Comparison of ENCODE assay signal across 9 cellular contexts in the genomic region with DNA sequence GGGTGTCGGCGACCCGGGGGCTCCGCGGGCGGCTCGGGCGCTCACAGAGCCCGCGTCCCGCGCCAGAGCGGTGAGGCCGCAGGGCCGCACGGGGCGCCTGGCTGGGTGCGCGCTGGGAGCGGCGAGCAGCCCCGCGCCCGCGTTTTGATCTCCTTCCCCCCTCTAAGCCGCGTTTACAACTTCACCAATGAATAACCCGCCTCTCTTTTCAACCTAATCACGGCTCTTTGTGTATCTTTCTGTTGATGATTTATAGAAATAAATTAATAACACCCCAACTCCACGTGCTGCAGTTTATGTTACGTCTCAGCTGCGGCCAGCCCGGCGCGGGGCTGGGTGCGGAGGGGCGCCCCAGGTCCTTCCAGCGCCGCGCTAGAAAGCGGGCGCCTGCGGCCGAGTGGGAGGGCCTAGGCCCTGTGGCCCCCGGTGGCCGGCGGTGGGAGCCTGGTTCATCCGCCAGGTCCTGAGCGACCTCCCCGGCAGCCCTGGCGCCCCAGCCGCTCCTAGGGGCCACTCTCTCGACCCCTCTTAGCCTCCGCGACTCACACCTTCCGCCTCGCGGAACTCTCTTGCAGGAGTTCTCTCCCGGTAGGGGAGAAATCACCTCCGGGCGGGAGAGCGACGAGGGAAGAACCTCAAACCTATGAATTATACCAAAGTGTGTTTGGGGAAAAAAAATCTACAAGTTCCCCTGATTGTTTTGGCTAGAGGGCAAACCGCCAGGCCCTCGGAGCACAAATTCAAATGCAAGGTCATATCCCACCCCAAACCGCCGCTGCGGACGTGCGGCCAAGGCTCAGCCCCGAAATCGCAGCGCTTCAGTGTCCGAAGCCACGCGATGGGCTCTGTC. TPM values are rescaled to one million over a fixed set of nuclear protein-coding genes. Genes with fewer than 3 reads are reported as not detected.
DNase-seq lines count a peak whose midpoint lies in the region; ATAC-seq, FAIRE-seq and TF ChIP-seq lines count a peak whose summit lies in the region.
"Had no signal": no experiment of that assay in that cellular context is flagged by ENCODE, and none has a peak within 500 bp of the region (broad histone marks: within the 10 kb centered on the region; RNA-seq: fewer than 3 reads in every experiment).

No MANE protein-coding gene starts in this region.

- H3K4me2 ChIP-seq in BLaER1: no peak overlapping the region

- no peak for ATAC-seq in GM19351 (IDR thresholded peaks at IDR 0.05; ENCODE audit: unreplicated experiment)

- peak overlapping the region; percentile 33; the same call in 1 of the 2 replicates for H3K4me3 ChIP-seq in BLaER1
- peak overlapping the region; percentile 31 for H3K4me3 ChIP-seq in bronchial epithelial cell (ENCODE audit: low read depth, low read length)
- peak overlapping the region; percentile 85 to 88 for H3K4me3 ChIP-seq in mucosa of rectum (ENCODE audit: low read length in 2 of 2)

- H3K27ac ChIP-seq in BLaER1: no peak overlapping the region
- H3K27ac ChIP-seq in mucosa of rectum (ENCODE audit: low read depth in 2 of 2, low read length in 2 of 2): peak overlapping the region; percentile 91 to 93

- FAIRE-seq in bronchial epithelial cell (lab: Jason Lieb, UNC): no peak

- TF ChIP-seq CTCF in HFFc6 (IDR thresholded peaks at IDR 0.05): no peak
- no peak for TF ChIP-seq CTCF in bronchial epithelial cell (IDR thresholded peaks at IDR 0.05; ENCODE audit: insufficient read depth, low read length, severe bottlenecking)

- no peak overlapping the region for H3K9ac ChIP-seq in BLaER1
- peak overlapping the region; percentile 83 to 97 for H3K9ac ChIP-seq in mucosa of rectum (ENCODE audit: low read depth in 1 of 2, low read length in 2 of 2)

- H3K27ac Mint-ChIP-seq in HFFc6: no peak overlapping the region

- H4K20me1 ChIP-seq in BLaER1: peaks cover 44% of the 10 kb centered on the region

- H3K4me3 Mint-ChIP-seq in HFFc6: peak overlapping the region; percentile 39; the same call in 1 of the 2 replicates

- H3K36me3 Mint-ChIP-seq in HFFc6 (ENCODE audit: low read depth): no peaks in the 10 kb centered on the region

- H3K9me3 ChIP-seq in BLaER1: peaks cover 31% of the 10 kb centered on the region
- no peaks in the 10 kb centered on the region for H3K9me3 ChIP-seq in mucosa of rectum (ENCODE audit: control insufficient read depth in 2 of 2, low read length in 2 of 2)

- H3K27me3 Mint-ChIP-seq in HFFc6 (ENCODE audit: insufficient read depth): peaks cover 64% of the 10 kb centered on the region

- H3K4me1 ChIP-seq in BLaER1: no peaks in the 10 kb centered on the region
- peaks cover 15 to 17% of the 10 kb centered on the region in 2 donors for H3K4me1 ChIP-seq in mucosa of rectum (ENCODE audit: control insufficient read depth in 2 of 2, insufficient read depth in 2 of 2, low read length in 2 of 2)

- H3K4me1 Mint-ChIP-seq in HFFc6 (ENCODE audit: low read depth): peaks cover 4% of the 10 kb centered on the region

- H3K36me3 ChIP-seq in BLaER1 (no peaks in the 10 kb centered on the region), bronchial epithelial cell (ENCODE audit: control insufficient read depth, insufficient read depth, low read length) (no peaks in the 10 kb centered on the region), mucosa of rectum (ENCODE audit: control insufficient read depth in 2 of 2, insufficient read depth in 2 of 2, low read length in 2 of 2) (peaks cover 4 to 7% of the 10 kb centered on the region in 2 donors)

- DNase-seq in HFFc6 (no peak), bronchial epithelial cell (ENCODE audit: low read depth) (no peak), NCI-H510A (lab: John Stamatoyannopoulos, UW) (no peak), DMS114 treated with DMSO at 0.1 percent for 48 hours (lab: John Stamatoyannopoulos, UW; ENCODE audit: unreplicated experiment) (no peak), hypothalamus (lab: John Stamatoyannopoulos, UW) (no peak)

- no peaks in the 10 kb centered on the region for H3K9me3 Mint-ChIP-seq in HFFc6

- H3K27me3 ChIP-seq in BLaER1: peaks cover 88% of the 10 kb centered on the region
- H3K27me3 ChIP-seq in bronchial epithelial cell (ENCODE audit: control insufficient read depth, insufficient read depth, low read length): peaks cover 51% of the 10 kb centered on the region
- H3K27me3 ChIP-seq in mucosa of rectum (ENCODE audit: control insufficient read depth in 2 of 2, insufficient read depth in 2 of 2, low read length in 2 of 2): peaks cover 34 to 39% of the 10 kb centered on the region in 2 donors

RNA-seq across cellular contexts. Expression of gene HNF1B, which starts 1.9 kb away (rescaled TPM):
- total RNA-seq in HFFc6 (2021; fragmentation: NEBNext Ultra II Directional; extraction: Animal tissue kit (Norgen Biotek cat#: 25700)): not detected
- not detected in 2 replicates for total RNA-seq in bronchial epithelial cell
- total RNA-seq: dermis microvascular lymphatic vessel endothelial cell had no signal

Comparison
In these comparisons a context has a peak if more than half of its experiments do, and no peak if none do; other contexts are left out.
1. H3K4me3 ChIP-seq: peak in every context shown above with its lines; median percentile 86 in mucosa of rectum; 33 in BLaER1; 31 in bronchial epithelial cell.